Comparison of ENCODE assay signal across 12 cellular contexts in genomic region chr5:107572800-107573368, GRCh38.
A peak's percentile ranks its signal among the peaks of the same experiment; 100 is the strongest.
DNase-seq lines count a peak whose midpoint lies in the region; ATAC-seq and TF ChIP-seq lines count a peak whose summit lies in the region.
"Had no signal": no experiment of that assay in that cellular context is flagged by ENCODE, and none has a peak within 500 bp of the region (broad histone marks: within the 10 kb centered on the region; RNA-seq: fewer than 3 reads in every experiment).

No MANE protein-coding gene starts in this region.

- in situ Hi-C loops in IMR-90 (cut with MboI; ENCODE audit: low sequenced_read_pairs) = no loop called here

- no peak overlapping the region for H4K8ac ChIP-seq in IMR-90 (ENCODE audit: low read depth in 2 of 2, low read length in 2 of 2)

- peak overlapping the region; percentile 65 for H3K4me3 Mint-ChIP-seq in Calu3 (ENCODE audit: low read depth, unreplicated experiment)
- H3K4me3 Mint-ChIP-seq in endodermal cell = no peak overlapping the region
- peak overlapping the region; percentile 81 for H3K4me3 Mint-ChIP-seq in neural crest cell
- H3K4me3 Mint-ChIP-seq in effector memory CD8-positive, alpha-beta T cell = no peak overlapping the region

- dilution Hi-C loops in IMR-90 (cut with HindIII; ENCODE audit: low sequenced_read_pairs, unreplicated experiment) = no loop called here

- H3K9ac ChIP-seq in IMR-90 (ENCODE audit: low read depth, low read length) = no peak overlapping the region
- H3K9ac ChIP-seq in endodermal cell (ENCODE audit: extremely low read depth, low read length, poor library complexity, severe bottlenecking) = no peak overlapping the region
- H3K9ac ChIP-seq: BLaER1 had no signal

- TF ChIP-seq CTCF in Calu3 (IDR thresholded peaks at IDR 0.05; ENCODE audit: unreplicated experiment) (no peak), IMR-90 (conservative IDR thresholded peaks at IDR 0.05; ENCODE audit: low read depth, low read length) (no peak), endodermal cell (conservative IDR thresholded peaks at IDR 0.05) (no peak), neural crest cell (conservative IDR thresholded peaks at IDR 0.05) (no peak)

- no peak overlapping the region for H3K18ac ChIP-seq in IMR-90 (ENCODE audit: low read depth, low read length)

- H3K4me1 Mint-ChIP-seq in Calu3 (ENCODE audit: low read depth, unreplicated experiment) (peaks cover 90% of the 10 kb centered on the region), endodermal cell (peaks cover 89% of the 10 kb centered on the region), neural crest cell (peaks cover 90% of the 10 kb centered on the region)
- H3K4me1 Mint-ChIP-seq in effector memory CD8-positive, alpha-beta T cell (ENCODE audit: low read depth in 2 of 2) = peaks cover 14 to 23% of the 10 kb centered on the region in 2 donors

- TF ChIP-seq POLR2A in IMR-90 (IDR thresholded peaks at IDR 0.05; ENCODE audit: low read depth, low read length) = no peak

- no peaks in the 10 kb centered on the region for H3K9me3 Mint-ChIP-seq in Calu3 (ENCODE audit: low read depth, unreplicated experiment)
- no peaks in the 10 kb centered on the region for H3K9me3 Mint-ChIP-seq in endodermal cell
- no peaks in the 10 kb centered on the region for H3K9me3 Mint-ChIP-seq in neural crest cell
- H3K9me3 Mint-ChIP-seq in effector memory CD8-positive, alpha-beta T cell = no peaks in the 10 kb centered on the region

- ATAC-seq in IMR-90 (ENCODE audit: low read depth) = no peak
- no peak for ATAC-seq in HG03571 (IDR thresholded peaks at IDR 0.05; ENCODE audit: unreplicated experiment)
- ATAC-seq in HG03439 (IDR thresholded peaks at IDR 0.05; ENCODE audit: unreplicated experiment) = no peak
- no peak for ATAC-seq in effector memory CD8-positive, alpha-beta T cell (replicated peaks)

- no peak overlapping the region for H3K14ac ChIP-seq in IMR-90 (replicated peaks; ENCODE audit: low read depth, low read length)

- no peak overlapping the region; the same call in 1 of the 2 replicates for H3K23ac ChIP-seq in IMR-90 (ENCODE audit: low read depth, low read length)

- H3K27me3 ChIP-seq in IMR-90 (ENCODE audit: control insufficient read depth, insufficient read depth, low read length) = no peaks in the 10 kb centered on the region
- no peaks in the 10 kb centered on the region for H3K27me3 ChIP-seq in endodermal cell (ENCODE audit: control insufficient read depth, insufficient read depth, low read length, poor library complexity, severe bottlenecking)
- H3K27me3 ChIP-seq: BLaER1 had no signal

- peak overlapping the region; percentile 46 for H2BK20ac ChIP-seq in IMR-90 (ENCODE audit: low read depth, low read length)

- no peaks in the 10 kb centered on the region for H3K9me3 ChIP-seq in IMR-90 (ENCODE audit: control insufficient read depth, insufficient read depth, low read length)
- no peaks in the 10 kb centered on the region for H3K9me3 ChIP-seq in endodermal cell (ENCODE audit: control insufficient read depth, low read length)
- H3K9me3 ChIP-seq: BLaER1, thoracic aorta had no signal

- 0 out of 2 replicates have a peak overlapping the region, but pooled peaks have one; percentile 8 for H2AK5ac ChIP-seq in IMR-90 (ENCODE audit: low read depth, low read length)

- no peak overlapping the region for H2AK9ac ChIP-seq in IMR-90 (replicated peaks; ENCODE audit: low read depth, low read length, poor library complexity)

- no peak overlapping the region for H3K56ac ChIP-seq in IMR-90 (ENCODE audit: extremely low read depth, insufficient read depth, low read length)

- H3K27ac Mint-ChIP-seq in Calu3 (ENCODE audit: unreplicated experiment) (peak overlapping the region; percentile 88), endodermal cell (peak overlapping the region; percentile 92), neural crest cell (ENCODE audit: unreplicated experiment) (peak overlapping the region; percentile 0)
- H3K27ac Mint-ChIP-seq in effector memory CD8-positive, alpha-beta T cell = no peak overlapping the region

- H2BK120ac ChIP-seq in IMR-90 (ENCODE audit: low read depth, low read length) = no peak overlapping the region

- H3K27me3 Mint-ChIP-seq in Calu3 (ENCODE audit: unreplicated experiment) = no peaks in the 10 kb centered on the region
- no peaks in the 10 kb centered on the region for H3K27me3 Mint-ChIP-seq in endodermal cell (ENCODE audit: insufficient read depth)
- H3K27me3 Mint-ChIP-seq in neural crest cell (ENCODE audit: low read depth) = no peaks in the 10 kb centered on the region
- H3K27me3 Mint-ChIP-seq in effector memory CD8-positive, alpha-beta T cell = no peaks in the 10 kb centered on the region

- no peaks in the 10 kb centered on the region for H3K36me3 ChIP-seq in IMR-90 (ENCODE audit: control insufficient read depth, insufficient read depth, low read length)
- no peaks in the 10 kb centered on the region for H3K36me3 ChIP-seq in endodermal cell (ENCODE audit: control insufficient read depth, insufficient read depth, low read length)
- H3K36me3 ChIP-seq: BLaER1, thoracic aorta had no signal

- BruUV-seq in Calu3 (replicated peaks; lab: Mats Ljungman, UMichigan) = TSS peak; percentile 93
- BruUV-seq in IMR-90 (replicated peaks; lab: Mats Ljungman, UMichigan) = no TSS peak

- H2BK5ac ChIP-seq in IMR-90 (ENCODE audit: low read depth, low read length, poor library complexity, severe bottlenecking) = no peak overlapping the region

- no peak overlapping the region for H2AFZ ChIP-seq in IMR-90 (replicated peaks; ENCODE audit: low read length, poor library complexity)

- H4K5ac ChIP-seq in IMR-90 (ENCODE audit: low read depth, low read length) = no peak overlapping the region

- H3K4ac ChIP-seq in IMR-90 (ENCODE audit: low read depth, low read length) = peak overlapping the region; percentile 11; the same call in 1 of the 2 replicates

- no peak overlapping the region for H3K4me2 ChIP-seq in IMR-90 (ENCODE audit: low read depth, low read length)

- no peak for TF ChIP-seq RAD21 in IMR-90 (IDR thresholded peaks at IDR 0.05; ENCODE audit: low read length)

- DNase-seq in Calu3 = no peak
- no peak for DNase-seq in IMR-90
- no peak for DNase-seq in endodermal cell
- DNase-seq in neural crest cell (ENCODE audit: low read depth, low spot score) = no peak
- no peak for DNase-seq in stimulated activated CD8-positive, alpha-beta memory T cell treated with anti-CD3 and anti-CD28 coated beads, Interleukin-4, amount 100 ng/mL, for 48 hours
- DNase-seq in effector memory CD8-positive, alpha-beta T cell = no peak
- DNase-seq: activated CD4-positive, alpha-beta T cell treated with anti-CD3 and anti-CD28 coated beads, Interleukin-2, amount 50 U/mL, for 4 hours; activated T-cell treated with anti-CD3 and anti-CD28 coated beads, Interleukin-2, amount 50 U/mL, for 48 hours had no signal

- intact Hi-C loops in Calu3 (cut with micrococcal nuclease; ENCODE audit: unreplicated experiment) = loop anchor here (2.0 to 10.0 kb wide), 8 partner anchors 30 to 468 kb away; no protein-coding TSS in a partner anchor
- intact Hi-C loops in IMR-90 (cut with micrococcal nuclease) = loop anchor here (1.0 to 5.0 kb wide), 4 partner anchors 100 to 1306 kb away; no protein-coding TSS in a partner anchor

- H3K4me3 ChIP-seq in IMR-90 (ENCODE audit: insufficient read depth, low read depth, low read length) = no peak overlapping the region
- peak overlapping the region; percentile 63 for H3K4me3 ChIP-seq in endodermal cell (ENCODE audit: low read length)
- H3K4me3 ChIP-seq: BLaER1 had no signal

- H3K36me3 Mint-ChIP-seq in Calu3 (ENCODE audit: insufficient read depth, unreplicated experiment) = peaks cover 46% of the 10 kb centered on the region
- H3K36me3 Mint-ChIP-seq in endodermal cell (ENCODE audit: low read depth) = no peaks in the 10 kb centered on the region
- no peaks in the 10 kb centered on the region for H3K36me3 Mint-ChIP-seq in neural crest cell (ENCODE audit: low read depth)
- H3K36me3 Mint-ChIP-seq in effector memory CD8-positive, alpha-beta T cell (ENCODE audit: insufficient read depth) = no peaks in the 10 kb centered on the region

- H3K27ac ChIP-seq in IMR-90 (ENCODE audit: insufficient read depth, low read length) = no peak overlapping the region
- peak overlapping the region; percentile 97 for H3K27ac ChIP-seq in endodermal cell (ENCODE audit: low read depth, low read length)
- H3K27ac ChIP-seq: BLaER1 had no signal

- H3K9me1 ChIP-seq in IMR-90 (ENCODE audit: insufficient read depth, low read length) = 0 out of 2 replicates have a peak, but pooled peaks cover 3% of the 10 kb centered on the region

- no peaks in the 10 kb centered on the region for H4K20me1 ChIP-seq in IMR-90 (ENCODE audit: insufficient read depth, low read length)
- H4K20me1 ChIP-seq: BLaER1 had no signal

- H3K4me1 ChIP-seq in IMR-90 (ENCODE audit: control insufficient read depth, insufficient read depth, low read length) (0 out of 2 replicates have a peak, but pooled peaks cover 1% of the 10 kb centered on the region), endodermal cell (ENCODE audit: control insufficient read depth, insufficient read depth, low read length) (peaks cover 60% of the 10 kb centered on the region)

- peaks cover 0 to 4% of the 10 kb centered on the region in 2 experiments; a peak in 2 of 4 replicates for H3K79me1 ChIP-seq in IMR-90 (ENCODE audit: low read depth in 1 of 2, low read length in 2 of 2)

- POLR2A ChIA-PET in IMR-90 (lab: Charles Lee; ENCODE audit: unreplicated experiment) = no interaction called here

- H2BK15ac ChIP-seq in IMR-90 (ENCODE audit: low read depth, low read length) = no peak overlapping the region

- CTCF ChIA-PET in Calu3 (lab: Charles Lee) = interaction anchor here (0.6 to 3.4 kb wide), 18 partner anchors 9 to 699 kb away, joined by 3 to 31 read pairs (median 6); no protein-coding TSS in a partner anchor
- CTCF ChIA-PET in IMR-90 (lab: Yijun Ruan, JAX) = interaction anchor here (0.7 to 2.6 kb wide), 11 partner anchors 10 to 142 kb away, joined by 3 to 20 read pairs (median 6); no protein-coding TSS in a partner anchor

- 93% methylated on average over 3 of the region's 7 CpGs; no CpG with 5 or more reads in 1 of the 2 experiments for WGBS in IMR-90 (ENCODE audit: extremely low coverage in 2 of 2, insufficient read length in 1 of 2), 2 experiments
- 88 to 94% methylated on average over 6 to 7 of the region's 7 CpGs for WGBS in endodermal cell (ENCODE audit: insufficient coverage in 1 of 2, insufficient read length in 1 of 2), 2 experiments

- no peak overlapping the region for H4K91ac ChIP-seq in IMR-90 (ENCODE audit: insufficient read depth, low read depth, low read length)

TF ChIP-seq in IMR-90, 13 proteins besides CTCF, POLR2A, EP300 and RAD21 (continues in another document):
- TF ChIP-seq MAFK (IDR thresholded peaks at IDR 0.05; ENCODE audit: low read depth, low read length) (no peak), SMC3 (IDR thresholded peaks at IDR 0.05; ENCODE audit: low read depth, low read length) (no peak), FOS (IDR thresholded peaks at IDR 0.05; ENCODE audit: low read depth, low read length) (no peak), USF2 (IDR thresholded peaks at IDR 0.05; ENCODE audit: low read depth, low read length) (no peak)

Comparison
In these comparisons a context has a peak if more than half of its experiments do, and no peak if none do; other contexts are left out.
1. H3K27ac Mint-ChIP-seq: peak in Calu3 (single experiment), endodermal cell (single experiment) and neural crest cell (single experiment); none in effector memory CD8-positive, alpha-beta T cell (0 of 2).
2. H3K4me3 Mint-ChIP-seq: peak in Calu3 (single experiment) and neural crest cell (single experiment); none in endodermal cell (single experiment) and effector memory CD8-positive, alpha-beta T cell (0 of 2).